ENCODE assay signal across 1 cellular context in the genomic region with DNA sequence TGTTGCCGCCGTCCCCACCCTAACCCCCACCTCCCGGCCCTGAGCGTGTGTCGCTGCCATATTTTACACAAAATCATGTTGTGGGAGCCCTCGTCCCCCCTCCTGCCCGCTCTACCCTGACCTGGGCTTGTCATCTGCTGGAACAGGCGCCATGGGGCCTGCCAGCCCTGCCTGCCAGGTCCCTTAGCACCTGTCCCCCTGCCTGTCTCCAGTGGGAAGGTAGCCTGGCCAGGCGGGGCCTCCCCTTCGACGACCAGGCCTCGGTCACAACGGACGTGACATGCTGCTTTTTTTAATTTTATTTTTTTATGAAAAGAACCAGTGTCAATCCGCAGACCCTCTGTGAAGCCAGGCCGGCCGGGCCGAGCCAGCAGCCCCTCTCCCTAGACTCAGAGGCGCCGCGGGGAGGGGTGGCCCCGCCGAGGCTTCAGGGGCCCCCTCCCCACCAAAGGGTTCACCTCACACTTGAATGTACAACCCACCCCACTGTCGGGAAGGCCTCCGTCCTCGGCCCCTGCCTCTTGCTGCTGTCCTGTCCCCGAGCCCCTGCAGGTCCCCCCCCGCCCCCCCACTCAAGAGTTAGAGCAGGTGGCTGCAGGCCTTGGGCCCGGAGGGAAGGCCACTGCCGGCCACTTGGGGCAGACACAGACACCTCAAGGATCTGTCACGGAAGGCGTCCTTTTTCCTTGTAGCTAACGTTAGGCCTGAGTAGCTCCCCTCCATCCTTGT.
TF ChIP-seq lines count a peak whose summit lies in the region.

No MANE protein-coding gene starts in this region.

TF ChIP-seq in HepG2, 621 proteins besides CTCF, POLR2A, EP300 and RAD21:
- TF ChIP-seq, protein P1, sequence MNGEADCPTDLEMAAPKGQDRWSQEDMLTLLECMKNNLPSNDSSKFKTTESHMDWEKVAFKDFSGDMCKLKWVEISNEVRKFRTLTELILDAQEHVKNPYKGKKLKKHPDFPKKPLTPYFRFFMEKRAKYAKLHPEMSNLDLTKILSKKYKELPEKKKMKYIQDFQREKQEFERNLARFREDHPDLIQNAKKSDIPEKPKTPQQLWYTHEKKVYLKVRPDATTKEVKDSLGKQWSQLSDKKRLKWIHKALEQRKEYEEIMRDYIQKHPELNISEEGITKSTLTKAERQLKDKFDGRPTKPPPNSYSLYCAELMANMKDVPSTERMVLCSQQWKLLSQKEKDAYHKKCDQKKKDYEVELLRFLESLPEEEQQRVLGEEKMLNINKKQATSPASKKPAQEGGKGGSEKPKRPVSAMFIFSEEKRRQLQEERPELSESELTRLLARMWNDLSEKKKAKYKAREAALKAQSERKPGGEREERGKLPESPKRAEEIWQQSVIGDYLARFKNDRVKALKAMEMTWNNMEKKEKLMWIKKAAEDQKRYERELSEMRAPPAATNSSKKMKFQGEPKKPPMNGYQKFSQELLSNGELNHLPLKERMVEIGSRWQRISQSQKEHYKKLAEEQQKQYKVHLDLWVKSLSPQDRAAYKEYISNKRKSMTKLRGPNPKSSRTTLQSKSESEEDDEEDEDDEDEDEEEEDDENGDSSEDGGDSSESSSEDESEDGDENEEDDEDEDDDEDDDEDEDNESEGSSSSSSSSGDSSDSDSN (CRISPR knock-in tag; IDR thresholded peaks at IDR 0.05) = no peak
- TF ChIP-seq RBM22 (optimal IDR thresholded peaks at IDR 0.05; ENCODE audit: low read length) (peak; percentile 80), AGO1 (IDR thresholded peaks at IDR 0.05; ENCODE audit: low read depth, low read length, poor library complexity, severe bottlenecking) (peak; percentile 63), TARDBP (CRISPR knock-in tag; IDR thresholded peaks at IDR 0.05) (no peak), POLR2G (IDR thresholded peaks at IDR 0.05; ENCODE audit: low read depth, low read length) (0 out of 2 replicates have a peak, but pooled peaks have one; percentile 44), AGO2 (optimal IDR thresholded peaks at IDR 0.05; ENCODE audit: low read depth, low read length) (peak; percentile 66), RBFOX2 (IDR thresholded peaks at IDR 0.05; ENCODE audit: low read depth, low read length) (peak; percentile 48)
- TF ChIP-seq, protein P2, sequence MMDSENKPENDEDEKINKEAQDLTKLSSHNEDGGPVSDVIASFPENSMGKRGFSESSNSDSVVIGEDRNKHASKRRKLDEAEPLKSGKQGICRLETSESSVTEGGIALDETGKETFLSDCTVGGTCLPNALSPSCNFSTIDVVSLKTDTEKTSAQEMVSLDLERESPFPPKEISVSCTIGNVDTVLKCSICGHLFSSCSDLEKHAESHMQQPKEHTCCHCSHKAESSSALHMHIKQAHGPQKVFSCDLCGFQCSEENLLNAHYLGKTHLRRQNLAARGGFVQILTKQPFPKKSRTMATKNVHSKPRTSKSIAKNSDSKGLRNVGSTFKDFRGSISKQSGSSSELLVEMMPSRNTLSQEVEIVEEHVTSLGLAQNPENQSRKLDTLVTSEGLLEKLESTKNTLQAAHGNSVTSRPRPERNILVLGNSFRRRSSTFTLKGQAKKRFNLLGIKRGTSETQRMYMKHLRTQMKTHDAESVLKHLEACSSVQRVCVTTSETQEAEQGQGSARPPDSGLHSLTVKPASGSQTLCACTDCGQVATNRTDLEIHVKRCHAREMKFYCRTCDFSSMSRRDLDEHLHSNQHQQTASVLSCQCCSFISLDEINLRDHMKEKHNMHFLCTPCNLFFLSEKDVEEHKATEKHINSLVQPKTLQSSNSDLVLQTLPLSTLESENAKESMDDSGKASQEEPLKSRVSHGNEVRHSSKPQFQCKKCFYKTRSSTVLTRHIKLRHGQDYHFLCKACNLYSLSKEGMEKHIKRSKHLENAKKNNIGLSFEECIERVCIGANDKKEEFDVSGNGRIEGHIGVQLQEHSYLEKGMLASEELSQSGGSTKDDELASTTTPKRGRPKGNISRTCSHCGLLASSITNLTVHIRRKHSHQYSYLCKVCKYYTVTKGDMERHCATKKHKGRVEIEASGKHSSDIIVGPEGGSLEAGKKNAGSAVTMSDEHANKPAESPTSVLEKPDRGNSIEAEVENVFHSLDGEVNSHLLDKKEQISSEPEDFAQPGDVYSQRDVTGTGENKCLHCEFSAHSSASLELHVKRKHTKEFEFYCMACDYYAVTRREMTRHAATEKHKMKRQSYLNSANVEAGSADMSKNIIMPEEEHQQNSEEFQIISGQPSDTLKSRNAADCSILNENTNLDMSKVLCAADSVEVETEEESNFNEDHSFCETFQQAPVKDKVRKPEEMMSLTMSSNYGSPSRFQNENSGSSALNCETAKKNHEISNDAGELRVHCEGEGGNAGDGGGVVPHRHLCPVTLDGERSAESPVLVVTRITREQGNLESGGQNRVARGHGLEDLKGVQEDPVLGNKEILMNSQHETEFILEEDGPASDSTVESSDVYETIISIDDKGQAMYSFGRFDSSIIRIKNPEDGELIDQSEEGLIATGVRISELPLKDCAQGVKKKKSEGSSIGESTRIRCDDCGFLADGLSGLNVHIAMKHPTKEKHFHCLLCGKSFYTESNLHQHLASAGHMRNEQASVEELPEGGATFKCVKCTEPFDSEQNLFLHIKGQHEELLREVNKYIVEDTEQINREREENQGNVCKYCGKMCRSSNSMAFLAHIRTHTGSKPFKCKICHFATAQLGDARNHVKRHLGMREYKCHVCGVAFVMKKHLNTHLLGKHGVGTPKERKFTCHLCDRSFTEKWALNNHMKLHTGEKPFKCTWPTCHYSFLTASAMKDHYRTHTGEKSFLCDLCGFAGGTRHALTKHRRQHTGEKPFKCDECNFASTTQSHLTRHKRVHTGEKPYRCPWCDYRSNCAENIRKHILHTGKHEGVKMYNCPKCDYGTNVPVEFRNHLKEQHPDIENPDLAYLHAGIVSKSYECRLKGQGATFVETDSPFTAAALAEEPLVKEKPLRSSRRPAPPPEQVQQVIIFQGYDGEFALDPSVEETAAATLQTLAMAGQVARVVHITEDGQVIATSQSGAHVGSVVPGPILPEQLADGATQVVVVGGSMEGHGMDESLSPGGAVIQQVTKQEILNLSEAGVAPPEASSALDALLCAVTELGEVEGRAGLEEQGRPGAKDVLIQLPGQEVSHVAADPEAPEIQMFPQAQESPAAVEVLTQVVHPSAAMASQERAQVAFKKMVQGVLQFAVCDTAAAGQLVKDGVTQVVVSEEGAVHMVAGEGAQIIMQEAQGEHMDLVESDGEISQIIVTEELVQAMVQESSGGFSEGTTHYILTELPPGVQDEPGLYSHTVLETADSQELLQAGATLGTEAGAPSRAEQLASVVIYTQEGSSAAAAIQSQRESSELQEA (CRISPR knock-in tag; IDR thresholded peaks at IDR 0.05; ENCODE audit: not compliant biosample characterization) = no peak
